ENCODE assay signal across 34 cellular contexts in genomic region chr15:57941816-57942215, GRCh38.
"Had no signal": no experiment of that assay in that cellular context is flagged by ENCODE, and none has a peak within 500 bp of the region (broad histone marks: within the 10 kb centered on the region; RNA-seq: fewer than 3 reads in every experiment).

No MANE protein-coding gene starts in this region.

- H3K36me3 ChIP-seq: MG63 had no signal

- H3K27me3 ChIP-seq: MG63 had no signal

- H3K9ac ChIP-seq: KMS-11 had no signal

- H3K4me2 ChIP-seq: KMS-11 had no signal

- H3K27ac ChIP-seq: KMS-11 had no signal

- DNase-seq: Karpas-422, Kasumi-1, MG63, MM.1S, MV-4-11, NCI-H1048, NCI-H1092, NCI-H1092 treated with DMSO at 0.1 percent for 48 hours, NCI-H1105, NCI-H1105 treated with DMSO at 0.1 percent for 48 hours, NCI-H1417, NCI-H1417 treated with DMSO at 0.1 percent for 48 hours, NCI-H1436, NCI-H1436 treated with DMSO at 0.1 percent for 48 hours, NCI-H146, NCI-H1694, NCI-H1694 treated with DMSO at 0.1 percent for 48 hours, NCI-H187, NCI-H187 treated with DMSO at 0.1 percent for 48 hours, NCI-H1930, NCI-H2029, NCI-H2029 treated with DMSO at 0.1 percent for 48 hours, NCI-H2081, NCI-H2081 treated with DMSO at 0.1 percent for 48 hours, NCI-H2107, NCI-H2171, NCI-H2171 treated with DMSO at 0.1 percent for 48 hours, NCI-H2227 treated with DMSO at 0.1 percent for 48 hours, NCI-H226, NCI-H345, NCI-H446, NCI-H446 treated with DMSO at 0.1 percent for 48 hours, NCI-H510A had no signal

- H3K4me3 ChIP-seq: MG63 had no signal
